Comparison of ENCODE assay signal across 8 cellular contexts in genomic region chr3:39639344-39640236, GRCh38.
DNase-seq lines count a peak whose midpoint lies in the region; ATAC-seq, FAIRE-seq and TF ChIP-seq lines count a peak whose summit lies in the region.

No MANE protein-coding gene starts in this region.

- no peaks in the 10 kb centered on the region for H3K4me1 Mint-ChIP-seq in CD8-positive, alpha-beta memory T cell

- H3K27ac ChIP-seq in CD8-positive, alpha-beta memory T cell (ENCODE audit: low read depth, low read length), result peak overlapping the region; percentile 6
- H3K27ac ChIP-seq in HUES6 (ENCODE audit: low read depth, low read length) (peak overlapping the region; percentile 87; the same call in 1 of the 2 replicates), adrenal gland (peak overlapping the region in 3 of 5 donors; percentile 28 to 60 (median 44)), thyroid gland (no peak overlapping the region)

- H3K4me3 ChIP-seq in CD8-positive, alpha-beta memory T cell (ENCODE audit: low read length), result no peak overlapping the region
- no peak overlapping the region for H3K4me3 ChIP-seq in HUES6 (ENCODE audit: low read depth, low read length)
- no peak overlapping the region for H3K4me3 ChIP-seq in adrenal gland
- H3K4me3 ChIP-seq in thyroid gland (replicated peaks in 1 of 3), result no peak overlapping the region

- no peak for ATAC-seq in GM21825 (IDR thresholded peaks at IDR 0.05; ENCODE audit: unreplicated experiment)

- H3K27me3 Mint-ChIP-seq in CD8-positive, alpha-beta memory T cell, result peaks cover 3 to 7% of the 10 kb centered on the region in 2 donors

- no peak for DNase-seq in CD8-positive, alpha-beta memory T cell
- DNase-seq in adrenal gland, result peak; percentile 56 to 85 (median 77)
- DNase-seq in lung microvascular endothelial cell (ENCODE audit: low read depth in 2 of 2), result peak; percentile 86 to 98
- no peak for DNase-seq in putamen (ENCODE audit: low spot score)
- DNase-seq in GM12891 (ENCODE audit: insufficient read length, low spot score), result no peak
- DNase-seq in thyroid gland, result no peak

- H3K4me1 ChIP-seq in CD8-positive, alpha-beta memory T cell (ENCODE audit: insufficient read depth, low read length), result no peaks in the 10 kb centered on the region
- peaks cover 12% of the 10 kb centered on the region for H3K4me1 ChIP-seq in HUES6 (ENCODE audit: control insufficient read depth, insufficient read depth, low read length)
- H3K4me1 ChIP-seq in adrenal gland (replicated peaks in 1 of 2), result peaks cover 0 to 6% of the 10 kb centered on the region in 2 donors
- H3K4me1 ChIP-seq in thyroid gland, result no peaks in the 10 kb centered on the region

- no peak for FAIRE-seq in GM12891 (lab: Jason Lieb, UNC)

- no peaks in the 10 kb centered on the region for H3K9me3 ChIP-seq in CD8-positive, alpha-beta memory T cell (ENCODE audit: low read length)
- H3K9me3 ChIP-seq in HUES6 (ENCODE audit: control insufficient read depth, insufficient read depth, low read depth, low read length), result no peaks in the 10 kb centered on the region
- H3K9me3 ChIP-seq in adrenal gland (replicated peaks in 1 of 3), result no peaks in the 10 kb centered on the region
- H3K9me3 ChIP-seq in thyroid gland, result no peaks in the 10 kb centered on the region

- H3K4me3 Mint-ChIP-seq in CD8-positive, alpha-beta memory T cell, result no peak overlapping the region

- no peak overlapping the region for H3K27ac Mint-ChIP-seq in CD8-positive, alpha-beta memory T cell

- 50 to 55% (median 51%) methylated on average over 5 of the region's 5 CpGs for WGBS in adrenal gland, 4 donors
- 74 to 75% methylated on average over 5 of the region's 5 CpGs for WGBS in thyroid gland, 2 donors

- H3K9ac ChIP-seq in HUES6 (ENCODE audit: low read length), result no peak overlapping the region

- TF ChIP-seq POLR2A in adrenal gland (IDR thresholded peaks at IDR 0.05) (no peak), GM12891 (IDR thresholded peaks at IDR 0.05; ENCODE audit: low read depth, low read length) (no peak), thyroid gland (IDR thresholded peaks at IDR 0.05) (no peak)

- H3K27me3 ChIP-seq in CD8-positive, alpha-beta memory T cell (ENCODE audit: insufficient read depth, low read length, poor library complexity, severe bottlenecking), result no peaks in the 10 kb centered on the region
- H3K27me3 ChIP-seq in HUES6 (ENCODE audit: control insufficient read depth, insufficient read depth, low read length), result no peaks in the 10 kb centered on the region
- no peaks in the 10 kb centered on the region for H3K27me3 ChIP-seq in adrenal gland
- no peaks in the 10 kb centered on the region for H3K27me3 ChIP-seq in thyroid gland

- H3K9me3 Mint-ChIP-seq in CD8-positive, alpha-beta memory T cell, result peaks cover 0 to 5% (median 0%) of the 10 kb centered on the region in 5 donors

- H3K36me3 ChIP-seq in CD8-positive, alpha-beta memory T cell (ENCODE audit: insufficient read depth, low read length), result no peaks in the 10 kb centered on the region
- H3K36me3 ChIP-seq in HUES6 (ENCODE audit: control insufficient read depth, insufficient read depth, low read length) (no peaks in the 10 kb centered on the region; the same call in 1 of the 2 replicates), adrenal gland (replicated peaks in 1 of 2) (no peaks in the 10 kb centered on the region), thyroid gland (no peaks in the 10 kb centered on the region)

- CTCF ChIA-PET in CD8-positive, alpha-beta memory T cell (lab: Charles Lee), result no interaction called here

- no peaks in the 10 kb centered on the region for H3K36me3 Mint-ChIP-seq in CD8-positive, alpha-beta memory T cell

- intact Hi-C loops in adrenal gland (cut with DNase I), result no loop called here
- intact Hi-C loops in thyroid gland (cut with DNase I), result no loop called here

- TF ChIP-seq CTCF in adrenal gland (IDR thresholded peaks at IDR 0.05), result no peak
- no peak for TF ChIP-seq CTCF in thyroid gland (IDR thresholded peaks at IDR 0.05)

- POLR2A ChIA-PET in CD8-positive, alpha-beta memory T cell (lab: Charles Lee), result no interaction called here

TF ChIP-seq in GM12891, 5 proteins besides CTCF, POLR2A, EP300 and RAD21:
- TF ChIP-seq POLR2AphosphoS5 (IDR thresholded peaks at IDR 0.05; ENCODE audit: low read depth, low read length) (no peak), SPI1 (IDR thresholded peaks at IDR 0.05; ENCODE audit: low read depth, low read length) (no peak), TAF1 (IDR thresholded peaks at IDR 0.05; ENCODE audit: low read depth, low read length) (no peak), POU2F2 (IDR thresholded peaks at IDR 0.05; ENCODE audit: low read depth, low read length) (no peak), PAX5 (IDR thresholded peaks at IDR 0.05; ENCODE audit: insufficient read depth, low read length, severe bottlenecking) (no peak)

Comparison
In these comparisons a context has a peak if more than half of its experiments do, and no peak if none do; other contexts are left out.
1. DNase-seq: peak in adrenal gland (7 of 7) and lung microvascular endothelial cell (2 of 2); none in CD8-positive, alpha-beta memory T cell (0 of 5), putamen (single experiment), GM12891 (single experiment) and thyroid gland (0 of 2).
2. H3K27ac ChIP-seq: peak in CD8-positive, alpha-beta memory T cell (single experiment), HUES6 (single experiment) and adrenal gland (3 of 5); none in thyroid gland (0 of 3).